ENCODE assay signal across 8 cellular contexts in the genomic region with DNA sequence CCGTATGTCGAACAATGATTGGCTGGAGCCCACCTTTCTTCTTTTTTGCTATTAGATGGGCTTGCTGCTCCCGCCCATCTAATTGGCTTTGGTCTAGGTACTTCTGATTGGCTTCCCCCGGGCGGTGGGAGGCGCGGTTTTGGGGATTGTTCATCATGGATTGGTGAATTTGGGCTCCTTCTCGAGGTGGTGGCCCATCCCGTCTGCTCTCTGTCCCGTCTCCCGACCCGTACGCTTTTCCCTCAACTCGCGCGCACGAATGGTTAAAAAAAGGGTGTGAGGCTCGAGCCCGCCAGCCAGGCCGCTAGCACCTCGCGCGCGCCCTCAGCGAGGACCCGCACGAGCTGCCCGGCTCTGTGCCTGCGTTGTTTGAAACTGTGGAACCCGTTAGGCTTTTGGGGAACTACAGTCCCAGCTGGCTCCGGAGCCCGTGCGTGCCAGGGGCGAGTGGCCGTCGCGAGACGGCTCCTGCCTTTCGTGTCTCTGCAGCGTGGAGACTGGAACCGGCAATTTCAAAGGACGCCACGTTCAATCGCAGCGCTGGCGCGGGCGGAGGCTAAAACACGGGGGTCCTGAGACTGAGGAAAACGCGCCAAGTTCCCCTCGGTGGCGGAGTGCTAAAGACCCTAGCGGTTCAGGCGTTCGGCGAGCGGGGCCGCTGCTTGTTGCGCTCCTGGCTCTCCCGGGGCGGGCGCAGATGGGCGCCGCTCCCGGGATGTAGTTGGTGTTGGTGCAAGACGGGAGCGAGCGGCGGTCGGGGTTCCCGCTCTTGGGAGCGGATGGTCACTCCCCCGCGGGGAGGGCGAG. TPM values are rescaled to one million over a fixed set of nuclear protein-coding genes. Genes with fewer than 3 reads are reported as not detected.
DNase-seq lines count a peak whose midpoint lies in the region; ATAC-seq and TF ChIP-seq lines count a peak whose summit lies in the region.

A gene with protein sequence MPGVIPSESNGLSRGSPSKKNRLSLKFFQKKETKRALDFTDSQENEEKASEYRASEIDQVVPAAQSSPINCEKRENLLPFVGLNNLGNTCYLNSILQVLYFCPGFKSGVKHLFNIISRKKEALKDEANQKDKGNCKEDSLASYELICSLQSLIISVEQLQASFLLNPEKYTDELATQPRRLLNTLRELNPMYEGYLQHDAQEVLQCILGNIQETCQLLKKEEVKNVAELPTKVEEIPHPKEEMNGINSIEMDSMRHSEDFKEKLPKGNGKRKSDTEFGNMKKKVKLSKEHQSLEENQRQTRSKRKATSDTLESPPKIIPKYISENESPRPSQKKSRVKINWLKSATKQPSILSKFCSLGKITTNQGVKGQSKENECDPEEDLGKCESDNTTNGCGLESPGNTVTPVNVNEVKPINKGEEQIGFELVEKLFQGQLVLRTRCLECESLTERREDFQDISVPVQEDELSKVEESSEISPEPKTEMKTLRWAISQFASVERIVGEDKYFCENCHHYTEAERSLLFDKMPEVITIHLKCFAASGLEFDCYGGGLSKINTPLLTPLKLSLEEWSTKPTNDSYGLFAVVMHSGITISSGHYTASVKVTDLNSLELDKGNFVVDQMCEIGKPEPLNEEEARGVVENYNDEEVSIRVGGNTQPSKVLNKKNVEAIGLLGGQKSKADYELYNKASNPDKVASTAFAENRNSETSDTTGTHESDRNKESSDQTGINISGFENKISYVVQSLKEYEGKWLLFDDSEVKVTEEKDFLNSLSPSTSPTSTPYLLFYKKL (plus strand): TSS at position 584 of the 807 bp plus-strand sequence. CDS start 2,819 bp downstream, outside the sequence.

- peak within 1 kb of the TSS; percentile 99 for H3K27ac Mint-ChIP-seq in GM23338
- H3K27ac Mint-ChIP-seq in naive thymus-derived CD4-positive, alpha-beta T cell, result peak within 1 kb of the TSS; percentile 97 to 100 (median 99)
- H3K27ac Mint-ChIP-seq in stimulated activated naive B cell treated with anti-CD40 and anti-IgM and Interleukin-4, amounts not matched to agents 10 μg/mL and 1 μg/mL and 100 μg/mL, for 72 hours, result peak within 1 kb of the TSS; percentile 99

- peak within 1 kb of the TSS; percentile 89 for H3K4me3 Mint-ChIP-seq in GM23338
- peak within 1 kb of the TSS; percentile 90 to 98 (median 96) for H3K4me3 Mint-ChIP-seq in naive thymus-derived CD4-positive, alpha-beta T cell
- peak within 1 kb of the TSS; percentile 94 to 98 for H3K4me3 Mint-ChIP-seq in stimulated activated naive B cell treated with anti-CD40 and anti-IgM and Interleukin-4, amounts not matched to agents 10 μg/mL and 1 μg/mL and 100 μg/mL, for 72 hours

- no peaks in the 10 kb centered on the region for H3K9me3 Mint-ChIP-seq in GM23338
- peaks cover 0 to 8% (median 0%) of the 10 kb centered on the region in 11 donors for H3K9me3 Mint-ChIP-seq in naive thymus-derived CD4-positive, alpha-beta T cell
- H3K9me3 Mint-ChIP-seq in stimulated activated naive B cell treated with anti-CD40 and anti-IgM and Interleukin-4, amounts not matched to agents 10 μg/mL and 1 μg/mL and 100 μg/mL, for 72 hours, result peaks cover 2 to 6% of the 10 kb centered on the region in 2 donors

- H3K9me3 ChIP-seq in DND-41 (ENCODE audit: insufficient read depth, low read length, severe bottlenecking), result no peaks in the 10 kb centered on the region
- H3K9me3 ChIP-seq in naive thymus-derived CD4-positive, alpha-beta T cell (ENCODE audit: control insufficient read depth in 2 of 3, low read length in 3 of 3), result no peaks in the 10 kb centered on the region

- ATAC-seq in DND-41 (ENCODE audit: insufficient read depth, low read depth) (peak; percentile 84), GM23338 (peak; percentile 88)
- ATAC-seq in naive thymus-derived CD4-positive, alpha-beta T cell, result peak; percentile 90
- peak; percentile 85 to 86 for ATAC-seq in stimulated activated naive B cell treated with anti-CD40 and anti-IgM and Interleukin-4, amounts not matched to agents 10 μg/mL and 1 μg/mL and 100 μg/mL, for 72 hours (replicated peaks)

- H3K9me2 ChIP-seq in GM23338 (ENCODE audit: insufficient read depth), result no peaks in the 10 kb centered on the region

- peaks cover 18% of the 10 kb centered on the region for H3K36me3 ChIP-seq in DND-41 (ENCODE audit: insufficient read depth, low read length)
- no peaks in the 10 kb centered on the region; the same call in 1 of the 2 replicates for H3K36me3 ChIP-seq in GM23338 (ENCODE audit: insufficient read depth)
- peaks cover 0 to 11% (median 1%) of the 10 kb centered on the region in 3 experiments for H3K36me3 ChIP-seq in naive thymus-derived CD4-positive, alpha-beta T cell (ENCODE audit: control insufficient read depth in 2 of 3, insufficient read depth in 3 of 3, low read length in 3 of 3)

- H3K4me1 ChIP-seq in DND-41 (ENCODE audit: insufficient read depth, low read length) (peaks cover 36% of the 10 kb centered on the region), GM23338 (ENCODE audit: insufficient read depth) (peaks cover 16% of the 10 kb centered on the region)
- peaks cover 13 to 29% of the 10 kb centered on the region in 2 donors for H3K4me1 ChIP-seq in naive thymus-derived CD4-positive, alpha-beta T cell (ENCODE audit: control insufficient read depth in 2 of 2, insufficient read depth in 2 of 2, low read length in 2 of 2)

- H3K4me3 ChIP-seq in DND-41 (ENCODE audit: low read depth in 1 of 2, low read length in 2 of 2) (peak within 1 kb of the TSS; percentile 64 to 74), GM23338 (peak within 1 kb of the TSS; percentile 87)
- peak within 1 kb of the TSS; percentile 98 for H3K4me3 ChIP-seq in naive thymus-derived CD4-positive, alpha-beta T cell (ENCODE audit: low read length)

- peak; percentile 99 for DNase-seq in DND-41
- peak; percentile 99 for DNase-seq in GM23338 (ENCODE audit: low spot score)
- DNase-seq in LHCN-M2 (ENCODE audit: low read depth), result peak; percentile 100
- peak; percentile 99 for DNase-seq in RPMI8226
- peak; percentile 94 for DNase-seq in activated T-helper 1 cell treated with anti-CD3 and anti-CD28 coated beads, Interleukin-2, amount 50 U/mL, for 16 hours (ENCODE audit: low read depth in 1 of 2, low spot score in 1 of 2)
- DNase-seq in fibroblast of gingiva (ENCODE audit: low read depth), result peak; percentile 100
- peak in 8 of 9 donors; percentile 85 to 100 (median 98) for DNase-seq in naive thymus-derived CD4-positive, alpha-beta T cell
- peak; percentile 98 for DNase-seq in stimulated activated naive B cell treated with anti-CD40 and anti-IgM and Interleukin-4, amounts not matched to agents 10 μg/mL and 1 μg/mL and 100 μg/mL, for 72 hours

- peak within 1 kb of the TSS; percentile 98 for H3K9ac ChIP-seq in DND-41 (ENCODE audit: low read depth, low read length)

- H3K36me3 Mint-ChIP-seq in GM23338 (ENCODE audit: low read depth), result peaks cover 16% of the 10 kb centered on the region; the same call in 2 of the 3 replicates
- peaks cover under 1 to 10% (median 4%) of the 10 kb centered on the region in 5 donors for H3K36me3 Mint-ChIP-seq in naive thymus-derived CD4-positive, alpha-beta T cell
- H3K36me3 Mint-ChIP-seq in stimulated activated naive B cell treated with anti-CD40 and anti-IgM and Interleukin-4, amounts not matched to agents 10 μg/mL and 1 μg/mL and 100 μg/mL, for 72 hours, result peaks cover 11 to 29% of the 10 kb centered on the region in 2 donors

- H3K4me1 Mint-ChIP-seq in GM23338, result peaks cover 17% of the 10 kb centered on the region
- H3K4me1 Mint-ChIP-seq in naive thymus-derived CD4-positive, alpha-beta T cell, result peaks cover 13 to 56% (median 43%) of the 10 kb centered on the region in 7 donors
- H3K4me1 Mint-ChIP-seq in stimulated activated naive B cell treated with anti-CD40 and anti-IgM and Interleukin-4, amounts not matched to agents 10 μg/mL and 1 μg/mL and 100 μg/mL, for 72 hours, result peaks cover 17 to 41% of the 10 kb centered on the region in 2 donors

- POLR2A ChIA-PET in naive thymus-derived CD4-positive, alpha-beta T cell (lab: Charles Lee), result interaction anchor here (0.7 to 2.5 kb wide), 9 partner anchors 11 to 348 kb away, joined by 3 to 12 read pairs (median 4); partner anchors contain the start of genes ATG4C and DOCK7

- H2AFZ ChIP-seq in DND-41 (ENCODE audit: low read depth, low read length) (peak within 1 kb of the TSS; percentile 93), GM23338 (peak within 1 kb of the TSS; percentile 80)

- H4K20me1 ChIP-seq in DND-41 (ENCODE audit: insufficient read depth, low read length), result peaks cover 36% of the 10 kb centered on the region
- H4K20me1 ChIP-seq in GM23338 (replicated peaks; ENCODE audit: insufficient read depth), result peaks cover 28% of the 10 kb centered on the region

- peaks cover 17% of the 10 kb centered on the region for H3K27me3 Mint-ChIP-seq in GM23338 (ENCODE audit: insufficient read depth, low read depth, poor library complexity)
- peaks cover 0 to 7% (median 0%) of the 10 kb centered on the region in 5 donors for H3K27me3 Mint-ChIP-seq in naive thymus-derived CD4-positive, alpha-beta T cell
- no peaks in the 10 kb centered on the region for H3K27me3 Mint-ChIP-seq in stimulated activated naive B cell treated with anti-CD40 and anti-IgM and Interleukin-4, amounts not matched to agents 10 μg/mL and 1 μg/mL and 100 μg/mL, for 72 hours

- H3K27ac ChIP-seq in DND-41 (ENCODE audit: low read length), result peak within 1 kb of the TSS; percentile 100
- H3K27ac ChIP-seq in GM23338 (ENCODE audit: low read depth), result peak within 1 kb of the TSS; percentile 99
- peak within 1 kb of the TSS; percentile 95 for H3K27ac ChIP-seq in naive thymus-derived CD4-positive, alpha-beta T cell (ENCODE audit: low read depth, low read length)

- H3K27me3 ChIP-seq in DND-41 (ENCODE audit: insufficient read depth, low read length, poor library complexity), result no peaks in the 10 kb centered on the region
- H3K27me3 ChIP-seq in GM23338 (ENCODE audit: insufficient read depth), result no peaks in the 10 kb centered on the region
- no peaks in the 10 kb centered on the region for H3K27me3 ChIP-seq in naive thymus-derived CD4-positive, alpha-beta T cell (ENCODE audit: control insufficient read depth in 2 of 2, insufficient read depth in 2 of 2, low read length in 2 of 2)

- H3K79me2 ChIP-seq in DND-41 (ENCODE audit: insufficient read depth, low read length) (peaks cover 57% of the 10 kb centered on the region), GM23338 (replicated peaks; ENCODE audit: insufficient read depth) (peaks cover 45% of the 10 kb centered on the region)

- CTCF ChIA-PET in naive thymus-derived CD4-positive, alpha-beta T cell (lab: Charles Lee), result interaction anchor here (1.1 kb wide), 1 partner anchor 23 kb away, joined by 3 read pairs; no protein-coding TSS in a partner anchor

- peaks cover 6% of the 10 kb centered on the region; the same call in 1 of the 2 replicates for H3F3A ChIP-seq in GM23338 (replicated peaks; ENCODE audit: low read depth)

- intact Hi-C loops in naive thymus-derived CD4-positive, alpha-beta T cell (cut with micrococcal nuclease), result loop anchor here (1.0 to 10.0 kb wide), 11 partner anchors 164 to 1358 kb away; partner anchors contain the start of genes ALG6 (in 2 of the 2), ATG4C (in 2 of the 2), DOCK7 (in 2 of the 2) and EFCAB7 (in 2 of the 2)

- peak within 1 kb of the TSS; percentile 91 for H3K4me2 ChIP-seq in DND-41 (ENCODE audit: insufficient read depth, low read length)
- H3K4me2 ChIP-seq in GM23338, result peak within 1 kb of the TSS; percentile 93

- TF ChIP-seq CTCF in DND-41 (IDR thresholded peaks at IDR 0.05; ENCODE audit: borderline replicate concordance, extremely low read depth, low read length, poor library complexity, severe bottlenecking) (no peak), GM23338 (conservative IDR thresholded peaks at IDR 0.05; ENCODE audit: low read depth in 2 of 2) (no peak)

RNA-seq across cellular contexts. Expression of the gene that starts here (rescaled TPM):
- 45.2 and 45.6 TPM in 2 replicates for total RNA-seq in GM23338 (2014; rRNA removed; shearing (Covaris generic))
- polyA plus RNA-seq in GM23338 (2016; fragmentation: Nextera tagmentation; extraction: Ambion mirVana), result 53.3 and 74.6 TPM in 2 replicates
- total RNA-seq in LHCN-M2 (2014; rRNA removed), result 49.2 and 54.9 TPM in 2 replicates
- polyA plus RNA-seq in LHCN-M2 (2012), result 10.8 TPM
- total RNA-seq in naive thymus-derived CD4-positive, alpha-beta T cell, result 10 to 100 TPM; 20.5 to 65.7 (median 38.8) TPM
- polyA plus RNA-seq in naive thymus-derived CD4-positive, alpha-beta T cell, result 10 to 100 TPM; 25.3 to 34.7 TPM

Comparison
In these comparisons a context has a peak if more than half of its experiments do, and no peak if none do; other contexts are left out.
1. Peak in every context shown above with its lines: DNase-seq, ATAC-seq, H3K4me3 ChIP-seq and H3K27ac ChIP-seq.